ENCODE assay signal across 1 cellular context in genomic region chr3:138942271-138942670, GRCh38.
TF ChIP-seq lines count a peak whose summit lies in the region.

No MANE protein-coding gene starts in this region.

TF ChIP-seq in H1, 55 proteins besides CTCF, POLR2A, EP300 and RAD21:
- TF ChIP-seq SAP30 (IDR thresholded peaks at IDR 0.05; ENCODE audit: insufficient read depth, insufficient replicate concordance, low read length): no peak
- no peak for TF ChIP-seq EZH2 (IDR thresholded peaks at IDR 0.05; ENCODE audit: low read depth, low read length, severe bottlenecking)
